In the genomic region with DNA sequence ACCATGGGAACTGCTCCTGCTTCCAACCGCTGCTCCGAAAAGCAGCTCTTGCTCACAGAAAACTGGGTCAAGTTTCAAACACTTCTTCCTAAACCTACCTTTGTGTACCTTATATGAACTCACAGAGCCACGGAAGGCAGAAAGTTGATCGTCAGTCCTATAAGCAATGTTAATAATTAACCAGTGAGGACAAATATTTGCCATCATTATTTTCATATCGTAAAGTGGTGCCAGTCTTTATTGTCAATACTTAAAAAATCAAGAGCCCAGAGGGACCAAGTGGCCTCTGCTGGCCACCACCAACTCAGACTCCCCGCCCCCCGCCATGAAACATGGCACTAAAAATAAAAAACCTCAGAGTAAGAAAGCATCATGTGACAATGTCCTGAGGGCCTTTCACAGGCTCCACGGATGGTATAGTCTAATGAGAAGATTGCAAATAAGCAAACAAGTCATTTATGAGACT, we compare ENCODE assay signal across 1 cellular context.
TF ChIP-seq lines count a peak whose summit lies in the region.

No MANE protein-coding gene starts in this region.

TF ChIP-seq in HepG2, 621 proteins besides CTCF, POLR2A, EP300 and RAD21 (continued from another document and continues in another):
- TF ChIP-seq, protein P1, sequence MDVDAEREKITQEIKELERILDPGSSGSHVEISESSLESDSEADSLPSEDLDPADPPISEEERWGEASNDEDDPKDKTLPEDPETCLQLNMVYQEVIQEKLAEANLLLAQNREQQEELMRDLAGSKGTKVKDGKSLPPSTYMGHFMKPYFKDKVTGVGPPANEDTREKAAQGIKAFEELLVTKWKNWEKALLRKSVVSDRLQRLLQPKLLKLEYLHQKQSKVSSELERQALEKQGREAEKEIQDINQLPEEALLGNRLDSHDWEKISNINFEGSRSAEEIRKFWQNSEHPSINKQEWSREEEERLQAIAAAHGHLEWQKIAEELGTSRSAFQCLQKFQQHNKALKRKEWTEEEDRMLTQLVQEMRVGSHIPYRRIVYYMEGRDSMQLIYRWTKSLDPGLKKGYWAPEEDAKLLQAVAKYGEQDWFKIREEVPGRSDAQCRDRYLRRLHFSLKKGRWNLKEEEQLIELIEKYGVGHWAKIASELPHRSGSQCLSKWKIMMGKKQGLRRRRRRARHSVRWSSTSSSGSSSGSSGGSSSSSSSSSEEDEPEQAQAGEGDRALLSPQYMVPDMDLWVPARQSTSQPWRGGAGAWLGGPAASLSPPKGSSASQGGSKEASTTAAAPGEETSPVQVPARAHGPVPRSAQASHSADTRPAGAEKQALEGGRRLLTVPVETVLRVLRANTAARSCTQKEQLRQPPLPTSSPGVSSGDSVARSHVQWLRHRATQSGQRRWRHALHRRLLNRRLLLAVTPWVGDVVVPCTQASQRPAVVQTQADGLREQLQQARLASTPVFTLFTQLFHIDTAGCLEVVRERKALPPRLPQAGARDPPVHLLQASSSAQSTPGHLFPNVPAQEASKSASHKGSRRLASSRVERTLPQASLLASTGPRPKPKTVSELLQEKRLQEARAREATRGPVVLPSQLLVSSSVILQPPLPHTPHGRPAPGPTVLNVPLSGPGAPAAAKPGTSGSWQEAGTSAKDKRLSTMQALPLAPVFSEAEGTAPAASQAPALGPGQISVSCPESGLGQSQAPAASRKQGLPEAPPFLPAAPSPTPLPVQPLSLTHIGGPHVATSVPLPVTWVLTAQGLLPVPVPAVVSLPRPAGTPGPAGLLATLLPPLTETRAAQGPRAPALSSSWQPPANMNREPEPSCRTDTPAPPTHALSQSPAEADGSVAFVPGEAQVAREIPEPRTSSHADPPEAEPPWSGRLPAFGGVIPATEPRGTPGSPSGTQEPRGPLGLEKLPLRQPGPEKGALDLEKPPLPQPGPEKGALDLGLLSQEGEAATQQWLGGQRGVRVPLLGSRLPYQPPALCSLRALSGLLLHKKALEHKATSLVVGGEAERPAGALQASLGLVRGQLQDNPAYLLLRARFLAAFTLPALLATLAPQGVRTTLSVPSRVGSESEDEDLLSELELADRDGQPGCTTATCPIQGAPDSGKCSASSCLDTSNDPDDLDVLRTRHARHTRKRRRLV (CRISPR knock-in tag; IDR thresholded peaks at IDR 0.05) = no peak
- TF ChIP-seq HOXA7 (CRISPR knock-in tag; IDR thresholded peaks at IDR 0.05) = no peak
- TF ChIP-seq PRMT3 (CRISPR knock-in tag; IDR thresholded peaks at IDR 0.05; ENCODE audit: borderline replicate concordance, low read depth) = no peak
- TF ChIP-seq, protein P2, sequence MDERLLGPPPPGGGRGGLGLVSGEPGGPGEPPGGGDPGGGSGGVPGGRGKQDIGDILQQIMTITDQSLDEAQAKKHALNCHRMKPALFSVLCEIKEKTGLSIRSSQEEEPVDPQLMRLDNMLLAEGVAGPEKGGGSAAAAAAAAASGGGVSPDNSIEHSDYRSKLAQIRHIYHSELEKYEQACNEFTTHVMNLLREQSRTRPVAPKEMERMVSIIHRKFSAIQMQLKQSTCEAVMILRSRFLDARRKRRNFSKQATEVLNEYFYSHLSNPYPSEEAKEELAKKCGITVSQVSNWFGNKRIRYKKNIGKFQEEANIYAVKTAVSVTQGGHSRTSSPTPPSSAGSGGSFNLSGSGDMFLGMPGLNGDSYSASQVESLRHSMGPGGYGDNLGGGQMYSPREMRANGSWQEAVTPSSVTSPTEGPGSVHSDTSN (CRISPR knock-in tag; IDR thresholded peaks at IDR 0.05) = no peak; the same call in 1 of the 2 replicates
- TF ChIP-seq ZNF263 (CRISPR knock-in tag; IDR thresholded peaks at IDR 0.05) = no peak
- TF ChIP-seq TBL1XR1 (IDR thresholded peaks at IDR 0.05; ENCODE audit: borderline replicate concordance, low read length, partially characterized antibody) = peak; percentile 43
- no peak for TF ChIP-seq NR2F2 (IDR thresholded peaks at IDR 0.05; ENCODE audit: borderline replicate concordance, low read depth)
- TF ChIP-seq, protein P3, sequence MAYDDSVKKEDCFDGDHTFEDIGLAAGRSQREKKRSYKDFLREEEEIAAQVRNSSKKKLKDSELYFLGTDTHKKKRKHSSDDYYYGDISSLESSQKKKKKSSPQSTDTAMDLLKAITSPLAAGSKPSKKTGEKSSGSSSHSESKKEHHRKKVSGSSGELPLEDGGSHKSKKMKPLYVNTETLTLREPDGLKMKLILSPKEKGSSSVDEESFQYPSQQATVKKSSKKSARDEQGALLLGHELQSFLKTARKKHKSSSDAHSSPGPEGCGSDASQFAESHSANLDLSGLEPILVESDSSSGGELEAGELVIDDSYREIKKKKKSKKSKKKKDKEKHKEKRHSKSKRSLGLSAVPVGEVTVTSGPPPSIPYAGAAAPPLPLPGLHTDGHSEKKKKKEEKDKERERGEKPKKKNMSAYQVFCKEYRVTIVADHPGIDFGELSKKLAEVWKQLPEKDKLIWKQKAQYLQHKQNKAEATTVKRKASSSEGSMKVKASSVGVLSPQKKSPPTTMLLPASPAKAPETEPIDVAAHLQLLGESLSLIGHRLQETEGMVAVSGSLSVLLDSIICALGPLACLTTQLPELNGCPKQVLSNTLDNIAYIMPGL (CRISPR knock-in tag; IDR thresholded peaks at IDR 0.05; ENCODE audit: borderline replicate concordance in 1 of 2, low read depth in 1 of 2) = no peak
- TF ChIP-seq FOXK1 (CRISPR knock-in tag; IDR thresholded peaks at IDR 0.05; ENCODE audit: borderline replicate concordance, low read depth) = peak; percentile 27; the same call in 1 of the 2 replicates
- TF ChIP-seq SP4 (CRISPR knock-in tag; IDR thresholded peaks at IDR 0.05) = no peak
- TF ChIP-seq, protein P4, sequence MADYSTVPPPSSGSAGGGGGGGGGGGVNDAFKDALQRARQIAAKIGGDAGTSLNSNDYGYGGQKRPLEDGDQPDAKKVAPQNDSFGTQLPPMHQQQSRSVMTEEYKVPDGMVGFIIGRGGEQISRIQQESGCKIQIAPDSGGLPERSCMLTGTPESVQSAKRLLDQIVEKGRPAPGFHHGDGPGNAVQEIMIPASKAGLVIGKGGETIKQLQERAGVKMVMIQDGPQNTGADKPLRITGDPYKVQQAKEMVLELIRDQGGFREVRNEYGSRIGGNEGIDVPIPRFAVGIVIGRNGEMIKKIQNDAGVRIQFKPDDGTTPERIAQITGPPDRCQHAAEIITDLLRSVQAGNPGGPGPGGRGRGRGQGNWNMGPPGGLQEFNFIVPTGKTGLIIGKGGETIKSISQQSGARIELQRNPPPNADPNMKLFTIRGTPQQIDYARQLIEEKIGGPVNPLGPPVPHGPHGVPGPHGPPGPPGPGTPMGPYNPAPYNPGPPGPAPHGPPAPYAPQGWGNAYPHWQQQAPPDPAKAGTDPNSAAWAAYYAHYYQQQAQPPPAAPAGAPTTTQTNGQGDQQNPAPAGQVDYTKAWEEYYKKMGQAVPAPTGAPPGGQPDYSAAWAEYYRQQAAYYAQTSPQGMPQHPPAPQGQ (CRISPR knock-in tag; IDR thresholded peaks at IDR 0.05; ENCODE audit: borderline replicate concordance) = no peak
- TF ChIP-seq MYC (CRISPR knock-in tag; IDR thresholded peaks at IDR 0.05; ENCODE audit: borderline replicate concordance) = no peak
- TF ChIP-seq BRD4 (CRISPR knock-in tag; IDR thresholded peaks at IDR 0.05) = no peak
- no peak for TF ChIP-seq SRSF1 (optimal IDR thresholded peaks at IDR 0.05; ENCODE audit: low read depth, low read length)
- TF ChIP-seq ZNF251 (CRISPR knock-in tag; IDR thresholded peaks at IDR 0.05) = no peak
- no peak for TF ChIP-seq TCF12 (IDR thresholded peaks at IDR 0.05)
- no peak for TF ChIP-seq TCF12 (CRISPR knock-in tag; IDR thresholded peaks at IDR 0.05)
- TF ChIP-seq, protein P5, sequence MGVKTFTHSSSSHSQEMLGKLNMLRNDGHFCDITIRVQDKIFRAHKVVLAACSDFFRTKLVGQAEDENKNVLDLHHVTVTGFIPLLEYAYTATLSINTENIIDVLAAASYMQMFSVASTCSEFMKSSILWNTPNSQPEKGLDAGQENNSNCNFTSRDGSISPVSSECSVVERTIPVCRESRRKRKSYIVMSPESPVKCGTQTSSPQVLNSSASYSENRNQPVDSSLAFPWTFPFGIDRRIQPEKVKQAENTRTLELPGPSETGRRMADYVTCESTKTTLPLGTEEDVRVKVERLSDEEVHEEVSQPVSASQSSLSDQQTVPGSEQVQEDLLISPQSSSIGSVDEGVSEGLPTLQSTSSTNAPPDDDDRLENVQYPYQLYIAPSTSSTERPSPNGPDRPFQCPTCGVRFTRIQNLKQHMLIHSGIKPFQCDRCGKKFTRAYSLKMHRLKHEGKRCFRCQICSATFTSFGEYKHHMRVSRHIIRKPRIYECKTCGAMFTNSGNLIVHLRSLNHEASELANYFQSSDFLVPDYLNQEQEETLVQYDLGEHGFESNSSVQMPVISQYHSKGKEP (CRISPR knock-in tag; IDR thresholded peaks at IDR 0.05) = no peak
- TF ChIP-seq, protein P6, sequence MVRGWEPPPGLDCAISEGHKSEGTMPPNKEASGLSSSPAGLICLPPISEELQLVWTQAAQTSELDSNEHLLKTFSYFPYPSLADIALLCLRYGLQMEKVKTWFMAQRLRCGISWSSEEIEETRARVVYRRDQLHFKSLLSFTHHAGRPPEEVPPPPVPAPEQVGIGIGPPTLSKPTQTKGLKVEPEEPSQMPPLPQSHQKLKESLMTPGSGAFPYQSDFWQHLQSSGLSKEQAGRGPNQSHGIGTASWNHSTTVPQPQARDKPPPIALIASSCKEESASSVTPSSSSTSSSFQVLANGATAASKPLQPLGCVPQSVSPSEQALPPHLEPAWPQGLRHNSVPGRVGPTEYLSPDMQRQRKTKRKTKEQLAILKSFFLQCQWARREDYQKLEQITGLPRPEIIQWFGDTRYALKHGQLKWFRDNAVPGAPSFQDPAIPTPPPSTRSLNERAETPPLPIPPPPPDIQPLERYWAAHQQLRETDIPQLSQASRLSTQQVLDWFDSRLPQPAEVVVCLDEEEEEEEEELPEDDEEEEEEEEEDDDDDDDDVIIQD (CRISPR knock-in tag; IDR thresholded peaks at IDR 0.05; ENCODE audit: low read depth) = no peak
- no peak for TF ChIP-seq RELA (CRISPR knock-in tag; IDR thresholded peaks at IDR 0.05)
- TF ChIP-seq ZNF354B (CRISPR knock-in tag; IDR thresholded peaks at IDR 0.05) = no peak
- no peak for TF ChIP-seq NAIF1 (CRISPR knock-in tag; IDR thresholded peaks at IDR 0.05; ENCODE audit: borderline replicate concordance)
- TF ChIP-seq ZFP1 (CRISPR knock-in tag; IDR thresholded peaks at IDR 0.05) = no peak
- no peak for TF ChIP-seq RBM39 (IDR thresholded peaks at IDR 0.05; ENCODE audit: low read depth, low read length, poor library complexity, severe bottlenecking)
- TF ChIP-seq, protein P7, sequence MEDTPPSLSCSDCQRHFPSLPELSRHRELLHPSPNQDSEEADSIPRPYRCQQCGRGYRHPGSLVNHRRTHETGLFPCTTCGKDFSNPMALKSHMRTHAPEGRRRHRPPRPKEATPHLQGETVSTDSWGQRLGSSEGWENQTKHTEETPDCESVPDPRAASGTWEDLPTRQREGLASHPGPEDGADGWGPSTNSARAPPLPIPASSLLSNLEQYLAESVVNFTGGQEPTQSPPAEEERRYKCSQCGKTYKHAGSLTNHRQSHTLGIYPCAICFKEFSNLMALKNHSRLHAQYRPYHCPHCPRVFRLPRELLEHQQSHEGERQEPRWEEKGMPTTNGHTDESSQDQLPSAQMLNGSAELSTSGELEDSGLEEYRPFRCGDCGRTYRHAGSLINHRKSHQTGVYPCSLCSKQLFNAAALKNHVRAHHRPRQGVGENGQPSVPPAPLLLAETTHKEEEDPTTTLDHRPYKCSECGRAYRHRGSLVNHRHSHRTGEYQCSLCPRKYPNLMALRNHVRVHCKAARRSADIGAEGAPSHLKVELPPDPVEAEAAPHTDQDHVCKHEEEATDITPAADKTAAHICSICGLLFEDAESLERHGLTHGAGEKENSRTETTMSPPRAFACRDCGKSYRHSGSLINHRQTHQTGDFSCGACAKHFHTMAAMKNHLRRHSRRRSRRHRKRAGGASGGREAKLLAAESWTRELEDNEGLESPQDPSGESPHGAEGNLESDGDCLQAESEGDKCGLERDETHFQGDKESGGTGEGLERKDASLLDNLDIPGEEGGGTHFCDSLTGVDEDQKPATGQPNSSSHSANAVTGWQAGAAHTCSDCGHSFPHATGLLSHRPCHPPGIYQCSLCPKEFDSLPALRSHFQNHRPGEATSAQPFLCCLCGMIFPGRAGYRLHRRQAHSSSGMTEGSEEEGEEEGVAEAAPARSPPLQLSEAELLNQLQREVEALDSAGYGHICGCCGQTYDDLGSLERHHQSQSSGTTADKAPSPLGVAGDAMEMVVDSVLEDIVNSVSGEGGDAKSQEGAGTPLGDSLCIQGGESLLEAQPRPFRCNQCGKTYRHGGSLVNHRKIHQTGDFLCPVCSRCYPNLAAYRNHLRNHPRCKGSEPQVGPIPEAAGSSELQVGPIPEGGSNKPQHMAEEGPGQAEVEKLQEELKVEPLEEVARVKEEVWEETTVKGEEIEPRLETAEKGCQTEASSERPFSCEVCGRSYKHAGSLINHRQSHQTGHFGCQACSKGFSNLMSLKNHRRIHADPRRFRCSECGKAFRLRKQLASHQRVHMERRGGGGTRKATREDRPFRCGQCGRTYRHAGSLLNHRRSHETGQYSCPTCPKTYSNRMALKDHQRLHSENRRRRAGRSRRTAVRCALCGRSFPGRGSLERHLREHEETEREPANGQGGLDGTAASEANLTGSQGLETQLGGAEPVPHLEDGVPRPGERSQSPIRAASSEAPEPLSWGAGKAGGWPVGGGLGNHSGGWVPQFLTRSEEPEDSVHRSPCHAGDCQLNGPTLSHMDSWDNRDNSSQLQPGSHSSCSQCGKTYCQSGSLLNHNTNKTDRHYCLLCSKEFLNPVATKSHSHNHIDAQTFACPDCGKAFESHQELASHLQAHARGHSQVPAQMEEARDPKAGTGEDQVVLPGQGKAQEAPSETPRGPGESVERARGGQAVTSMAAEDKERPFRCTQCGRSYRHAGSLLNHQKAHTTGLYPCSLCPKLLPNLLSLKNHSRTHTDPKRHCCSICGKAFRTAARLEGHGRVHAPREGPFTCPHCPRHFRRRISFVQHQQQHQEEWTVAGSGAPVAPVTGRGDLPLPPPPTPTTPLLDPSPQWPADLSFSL (CRISPR knock-in tag; IDR thresholded peaks at IDR 0.05) = no peak
- no peak for TF ChIP-seq ZNF570 (CRISPR knock-in tag; IDR thresholded peaks at IDR 0.05; ENCODE audit: borderline replicate concordance)
- 0 out of 2 replicates have a peak, but pooled peaks have one; percentile 15 for TF ChIP-seq ZNF12 (CRISPR knock-in tag; IDR thresholded peaks at IDR 0.05)
- TF ChIP-seq, protein P8, sequence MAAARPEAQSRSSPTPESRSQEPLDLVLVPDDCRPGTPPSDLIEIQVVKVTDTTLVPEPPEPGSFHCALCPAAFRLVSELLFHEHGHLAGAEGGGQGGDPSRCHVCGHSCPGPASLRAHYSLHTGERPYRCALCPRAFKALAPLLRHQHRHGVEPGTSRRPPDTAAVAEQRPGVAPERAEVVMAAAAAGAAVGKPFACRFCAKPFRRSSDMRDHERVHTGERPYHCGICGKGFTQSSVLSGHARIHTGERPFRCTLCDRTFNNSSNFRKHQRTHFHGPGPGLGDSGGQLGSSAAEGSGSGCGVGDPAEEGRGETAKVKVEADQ (CRISPR knock-in tag; IDR thresholded peaks at IDR 0.05; ENCODE audit: borderline replicate concordance) = no peak
- TF ChIP-seq, protein P9, sequence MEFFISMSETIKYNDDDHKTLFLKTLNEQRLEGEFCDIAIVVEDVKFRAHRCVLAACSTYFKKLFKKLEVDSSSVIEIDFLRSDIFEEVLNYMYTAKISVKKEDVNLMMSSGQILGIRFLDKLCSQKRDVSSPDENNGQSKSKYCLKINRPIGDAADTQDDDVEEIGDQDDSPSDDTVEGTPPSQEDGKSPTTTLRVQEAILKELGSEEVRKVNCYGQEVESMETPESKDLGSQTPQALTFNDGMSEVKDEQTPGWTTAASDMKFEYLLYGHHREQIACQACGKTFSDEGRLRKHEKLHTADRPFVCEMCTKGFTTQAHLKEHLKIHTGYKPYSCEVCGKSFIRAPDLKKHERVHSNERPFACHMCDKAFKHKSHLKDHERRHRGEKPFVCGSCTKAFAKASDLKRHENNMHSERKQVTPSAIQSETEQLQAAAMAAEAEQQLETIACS (CRISPR knock-in tag; IDR thresholded peaks at IDR 0.05) = no peak
- TF ChIP-seq SOX6 (IDR thresholded peaks at IDR 0.05) = no peak
- TF ChIP-seq SOX6 (CRISPR knock-in tag; IDR thresholded peaks at IDR 0.05) = peak; percentile 48
- 0 out of 2 replicates have a peak, but pooled peaks have one; percentile 26 for TF ChIP-seq ZNF547 (CRISPR knock-in tag; IDR thresholded peaks at IDR 0.05)
- no peak for TF ChIP-seq GABPA (IDR thresholded peaks at IDR 0.05; ENCODE audit: low read depth, low read length)
- TF ChIP-seq GABPA (CRISPR knock-in tag; IDR thresholded peaks at IDR 0.05; ENCODE audit: low read depth) = no peak
- TF ChIP-seq PHF21A (CRISPR knock-in tag; IDR thresholded peaks at IDR 0.05) = 0 out of 2 replicates have a peak, but pooled peaks have one; percentile 33
